ENCODE assay signal across 8 cellular contexts in genomic region chr9:128159784-128160602, GRCh38. TPM values are rescaled to one million over a fixed set of nuclear protein-coding genes. Genes with fewer than 3 reads are reported as not detected.
DNase-seq lines count a peak whose midpoint lies in the region; ATAC-seq and TF ChIP-seq lines count a peak whose summit lies in the region.

Gene BBLN (plus strand): TSS chr9:128160265. CDS start chr9:128160408, 143 bp downstream.

- no peaks in the 10 kb centered on the region for H3K27me3 Mint-ChIP-seq in activated naive CD4-positive, alpha-beta T cell treated with anti-CD3 and anti-CD28 coated beads, Interleukin-2, amount 50 U/mL, for 24 hours

- DNase-seq in GDM1 (lab: John Stamatoyannopoulos, UW) (peak; percentile 85), HFF-Myc (ENCODE audit: extremely low read depth, low read depth) (peak; percentile 59), NCI-H1092 treated with DMSO at 0.1 percent for 48 hours (lab: John Stamatoyannopoulos, UW) (peak; percentile 94), globus pallidus (ENCODE audit: low spot score) (peak; percentile 92), occipital lobe (lab: John Stamatoyannopoulos, UW) (peak; percentile 95), suprapubic skin (ENCODE audit: low spot score in 2 of 2) (peak; percentile 96 to 98)

- H3K36me3 Mint-ChIP-seq in activated naive CD4-positive, alpha-beta T cell treated with anti-CD3 and anti-CD28 coated beads, Interleukin-2, amount 50 U/mL, for 24 hours: peaks cover 2% of the 10 kb centered on the region

- peak within 1 kb of the TSS; percentile 80 for H3K4me3 Mint-ChIP-seq in activated naive CD4-positive, alpha-beta T cell treated with anti-CD3 and anti-CD28 coated beads, Interleukin-2, amount 50 U/mL, for 24 hours

- peak in 1 of 2 donors; percentile 40 for TF ChIP-seq POLR2A in suprapubic skin (IDR thresholded peaks at IDR 0.05)

- WGBS in suprapubic skin: 0% methylated on average over 24 of the region's 77 CpGs

- no peaks in the 10 kb centered on the region for H3K9me3 Mint-ChIP-seq in activated naive CD4-positive, alpha-beta T cell treated with anti-CD3 and anti-CD28 coated beads, Interleukin-2, amount 50 U/mL, for 24 hours

- TF ChIP-seq CTCF in HFF-Myc (IDR thresholded peaks at IDR 0.05; ENCODE audit: low read depth, low read length, missing control alignments) (no peak), suprapubic skin (IDR thresholded peaks at IDR 0.05) (no peak)

- H3K27ac ChIP-seq in suprapubic skin: peak within 1 kb of the TSS; percentile 77

- no peaks in the 10 kb centered on the region for H3K27me3 ChIP-seq in suprapubic skin

- peaks cover 21% of the 10 kb centered on the region for H3K4me1 Mint-ChIP-seq in activated naive CD4-positive, alpha-beta T cell treated with anti-CD3 and anti-CD28 coated beads, Interleukin-2, amount 50 U/mL, for 24 hours

- ATAC-seq in SK-N-SH treated with all-trans-retinoic acid at 6 μM for 48 hours: peak; percentile 90

- no peak for TF ChIP-seq EP300 in suprapubic skin (IDR thresholded peaks at IDR 0.05)

- H3K4me1 ChIP-seq in suprapubic skin: peaks cover 28% of the 10 kb centered on the region

- no peaks in the 10 kb centered on the region for H3K9me3 ChIP-seq in suprapubic skin

- H3K27ac Mint-ChIP-seq in activated naive CD4-positive, alpha-beta T cell treated with anti-CD3 and anti-CD28 coated beads, Interleukin-2, amount 50 U/mL, for 24 hours: peak within 1 kb of the TSS; percentile 88

- H3K36me3 ChIP-seq in suprapubic skin: peaks cover 17% of the 10 kb centered on the region

- H3K4me3 ChIP-seq in HFF-Myc (replicated peaks; ENCODE audit: low read depth, low read length): peak within 1 kb of the TSS; percentile 92
- H3K4me3 ChIP-seq in suprapubic skin: peak within 1 kb of the TSS; percentile 78

TF ChIP-seq in SK-N-SH treated with all-trans-retinoic acid at 6 μM for 48 hours, 23 proteins besides CTCF, POLR2A, EP300 and RAD21:
- TF ChIP-seq BACH2 (CRISPR knock-in tag; IDR thresholded peaks at IDR 0.05; ENCODE audit: borderline replicate concordance): no peak
- TF ChIP-seq CSDC2 (CRISPR knock-in tag; IDR thresholded peaks at IDR 0.05): no peak
- TF ChIP-seq RARB (CRISPR knock-in tag; IDR thresholded peaks at IDR 0.05): no peak
- no peak for TF ChIP-seq ISL1 (CRISPR knock-in tag; IDR thresholded peaks at IDR 0.05)
- TF ChIP-seq CREB5 (CRISPR knock-in tag; IDR thresholded peaks at IDR 0.05; ENCODE audit: low read depth): no peak
- TF ChIP-seq ZFP3 (CRISPR knock-in tag; IDR thresholded peaks at IDR 0.05): no peak
- TF ChIP-seq ZFP30 (CRISPR knock-in tag; IDR thresholded peaks at IDR 0.05): no peak
- TF ChIP-seq OSR1 (CRISPR knock-in tag; IDR thresholded peaks at IDR 0.05): no peak
- TF ChIP-seq PPARA (CRISPR knock-in tag; IDR thresholded peaks at IDR 0.05; ENCODE audit: borderline replicate concordance): no peak
- no peak for TF ChIP-seq CSRNP3 (CRISPR knock-in tag; IDR thresholded peaks at IDR 0.05)
- TF ChIP-seq TCF4 (CRISPR knock-in tag; IDR thresholded peaks at IDR 0.05; ENCODE audit: borderline replicate concordance): no peak
- no peak for TF ChIP-seq TSHZ2 (CRISPR knock-in tag; IDR thresholded peaks at IDR 0.05)
- TF ChIP-seq ZNF8 (CRISPR knock-in tag; IDR thresholded peaks at IDR 0.05): no peak
- no peak for TF ChIP-seq PATZ1 (CRISPR knock-in tag; IDR thresholded peaks at IDR 0.05; ENCODE audit: borderline replicate concordance)
- TF ChIP-seq TOX (CRISPR knock-in tag; IDR thresholded peaks at IDR 0.05; ENCODE audit: borderline replicate concordance): no peak
- no peak for TF ChIP-seq ZC3H10 (CRISPR knock-in tag; IDR thresholded peaks at IDR 0.05)
TF ChIP-seq in SK-N-SH treated with all-trans-retinoic acid at 6 μM for 48 hours: peak in this region for 0.

RNA-seq across cellular contexts. Expression of gene BBLN, which starts in this region (rescaled TPM):
- total RNA-seq in occipital lobe (32.6 TPM), suprapubic skin (100 to 1,000 TPM; 157 to 345 (median 224) TPM)

Comparison
In these comparisons a context has a peak if more than half of its experiments do, and no peak if none do; other contexts are left out.
1. Peak in every context shown above with its lines: DNase-seq, ATAC-seq, H3K4me3 ChIP-seq and H3K27ac ChIP-seq.